10 cellular contexts compared by ENCODE assay signal in the genomic region with DNA sequence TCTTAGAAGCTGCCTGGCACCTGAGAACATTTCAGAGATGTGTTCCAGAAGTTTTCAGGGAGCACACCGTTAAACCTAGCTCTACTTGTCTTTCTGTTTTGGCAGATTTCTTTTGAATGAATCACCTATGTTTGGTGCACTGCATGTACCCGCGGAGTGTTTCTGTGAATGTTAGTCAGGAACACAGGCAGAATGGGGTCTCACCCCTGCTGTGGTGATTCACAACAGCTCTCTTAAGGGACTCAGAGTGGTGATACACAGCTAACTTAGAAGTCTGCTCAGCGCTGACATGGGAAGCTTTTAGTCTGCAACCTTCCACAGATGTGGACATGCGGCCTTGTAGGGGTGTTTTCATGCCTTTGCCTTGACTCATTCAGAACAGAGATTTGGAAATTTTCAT. TPM values are rescaled to one million over a fixed set of nuclear protein-coding genes. Genes with fewer than 3 reads are reported as not detected.
DNase-seq lines count a peak whose midpoint lies in the region; ATAC-seq and TF ChIP-seq lines count a peak whose summit lies in the region.
"Had no signal": no experiment of that assay in that cellular context is flagged by ENCODE, and none has a peak within 500 bp of the region (broad histone marks: within the 10 kb centered on the region; RNA-seq: fewer than 3 reads in every experiment).

No MANE protein-coding gene starts in this region.

- H3K36me3 Mint-ChIP-seq in osteocyte (ENCODE audit: unreplicated experiment), result peaks cover 11% of the 10 kb centered on the region

- no peak for TF ChIP-seq CTCF in AG10803 (conservative IDR thresholded peaks at IDR 0.05; ENCODE audit: low read length)
- TF ChIP-seq CTCF in osteocyte (IDR thresholded peaks at IDR 0.05), result no peak

- peak overlapping the region; percentile 92 for H3K27ac Mint-ChIP-seq in osteocyte (ENCODE audit: unreplicated experiment)
- H3K27ac Mint-ChIP-seq: mesothelial cell of epicardium had no signal

- peak; percentile 91 for ATAC-seq in SK-N-SH treated with all-trans-retinoic acid at 6 μM for 48 hours
- ATAC-seq in HG02678 (IDR thresholded peaks at IDR 0.05; ENCODE audit: unreplicated experiment), result no peak

- peak overlapping the region; percentile 49 for H3K4me3 Mint-ChIP-seq in osteocyte (ENCODE audit: unreplicated experiment)
- H3K4me3 Mint-ChIP-seq: mesothelial cell of epicardium had no signal

- no peaks in the 10 kb centered on the region for H3K9me3 Mint-ChIP-seq in osteocyte (ENCODE audit: unreplicated experiment)
- H3K9me3 Mint-ChIP-seq: mesothelial cell of epicardium had no signal

- no peaks in the 10 kb centered on the region for H3K27me3 Mint-ChIP-seq in osteocyte (ENCODE audit: unreplicated experiment)

- H3K4me3 ChIP-seq in AG10803 (ENCODE audit: low read length), result peak overlapping the region; percentile 36

- DNase-seq in AG10803 (ENCODE audit: low read depth) (peak; percentile 98), fibroblast of peridontal ligament (ENCODE audit: extremely low read depth) (peak; percentile 97), osteocyte (ENCODE audit: extremely low spot score, unreplicated experiment) (no peak), NCI-H2227 (lab: John Stamatoyannopoulos, UW; ENCODE audit: unreplicated experiment) (no peak), GM19238 (ENCODE audit: insufficient read length, low spot score) (no peak)
- DNase-seq in activated naive CD4-positive, alpha-beta T cell treated with anti-CD3 and anti-CD28 coated beads, Interleukin-2, amount 50 U/mL, for 16 hours, result no peak
- DNase-seq: NCI-H187 had no signal

- H3K4me1 Mint-ChIP-seq in osteocyte (ENCODE audit: unreplicated experiment), result peaks cover 38% of the 10 kb centered on the region

TF ChIP-seq in SK-N-SH treated with all-trans-retinoic acid at 6 μM for 48 hours, 23 proteins besides CTCF, POLR2A, EP300 and RAD21:
- no peak for TF ChIP-seq ZC3H10 (CRISPR knock-in tag; IDR thresholded peaks at IDR 0.05)
- TF ChIP-seq ZNF8 (CRISPR knock-in tag; IDR thresholded peaks at IDR 0.05), result no peak
- no peak for TF ChIP-seq ZFP30 (CRISPR knock-in tag; IDR thresholded peaks at IDR 0.05)
- TF ChIP-seq OSR1 (CRISPR knock-in tag; IDR thresholded peaks at IDR 0.05), result no peak
- TF ChIP-seq GLIS3 (CRISPR knock-in tag; IDR thresholded peaks at IDR 0.05), result no peak
- TF ChIP-seq ZNF70 (CRISPR knock-in tag; IDR thresholded peaks at IDR 0.05), result no peak
- no peak for TF ChIP-seq ARNTL (CRISPR knock-in tag; IDR thresholded peaks at IDR 0.05; ENCODE audit: borderline replicate concordance, low read depth)
- no peak for TF ChIP-seq ISL1 (CRISPR knock-in tag; IDR thresholded peaks at IDR 0.05)
- no peak for TF ChIP-seq ESRRG (CRISPR knock-in tag; IDR thresholded peaks at IDR 0.05)

RNA-seq across cellular contexts. Expression of gene TSEN2, which starts 24.0 kb away (rescaled TPM):
- 11.5 and 14.1 TPM in 2 replicates for total RNA-seq in osteocyte

RNA-seq across cellular contexts. Expression of gene MKRN2OS, which starts 37.0 kb away (rescaled TPM):
- not detected in 2 replicates for total RNA-seq in osteocyte

RNA-seq across cellular contexts. Expression of gene MKRN2, which starts 48.6 kb away (rescaled TPM):
- total RNA-seq in osteocyte, result 31.2 and 32.4 TPM in 2 replicates

Comparison
In these comparisons a context has a peak if more than half of its experiments do, and no peak if none do; other contexts are left out.
1. DNase-seq: peak in AG10803 (single experiment) and fibroblast of peridontal ligament (single experiment); none in osteocyte (single experiment), activated naive CD4-positive, alpha-beta T cell treated with anti-CD3 and anti-CD28 coated beads, Interleukin-2, amount 50 U/mL, for 16 hours (single experiment), NCI-H2227 (single experiment) and GM19238 (single experiment).